25 cellular contexts compared by ENCODE assay signal in the genomic region with DNA sequence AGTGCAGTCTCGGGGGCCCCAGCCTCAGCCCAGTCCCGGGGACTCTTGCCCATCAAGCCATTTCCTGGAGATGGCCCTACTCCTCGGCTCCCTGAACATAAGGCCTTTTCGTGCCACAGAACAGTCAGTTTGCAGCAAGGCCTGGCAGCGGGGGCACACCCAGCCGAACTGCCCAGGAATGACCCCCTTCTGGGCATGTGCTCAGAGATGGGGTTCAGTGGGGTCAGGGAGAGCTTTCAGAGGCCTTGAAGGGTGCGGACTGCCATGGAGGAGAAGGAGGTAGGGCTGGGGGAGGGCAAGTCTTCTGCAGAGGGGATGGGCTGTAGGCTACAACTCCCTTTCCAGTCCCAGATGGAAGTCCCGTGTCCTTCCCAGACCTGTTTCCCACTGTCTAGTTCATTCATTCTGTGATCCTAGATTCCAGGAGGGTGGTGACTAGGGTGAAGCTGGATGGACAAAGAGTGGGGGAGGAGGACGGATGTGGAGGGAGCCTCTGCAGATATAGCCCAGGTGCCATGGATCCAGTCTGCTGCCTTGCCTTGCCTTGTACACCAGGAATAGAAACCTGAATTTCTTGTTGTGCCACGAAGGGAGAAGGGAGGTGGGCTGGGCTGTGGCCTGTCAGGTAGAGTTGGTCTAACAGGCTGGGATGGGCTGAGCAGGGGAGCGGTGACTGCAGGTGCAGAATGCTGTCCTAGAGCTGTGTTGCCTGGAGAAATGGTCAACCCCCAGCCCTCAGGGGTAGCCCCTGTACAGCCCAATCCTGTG. TPM values are rescaled to one million over a fixed set of nuclear protein-coding genes. Genes with fewer than 3 reads are reported as not detected.
DNase-seq lines count a peak whose midpoint lies in the region; ATAC-seq, FAIRE-seq and TF ChIP-seq lines count a peak whose summit lies in the region.
"Had no signal": no experiment of that assay in that cellular context is flagged by ENCODE, and none has a peak within 500 bp of the region (broad histone marks: within the 10 kb centered on the region; RNA-seq: fewer than 3 reads in every experiment).

No MANE protein-coding gene starts in this region.

- H3K4me1 ChIP-seq in liver (ENCODE audit: control insufficient read depth in 4 of 4, insufficient read depth in 4 of 4, low read length in 3 of 4) (peaks cover 23 to 76% (median 62%) of the 10 kb centered on the region in 4 donors), HepG2 (ENCODE audit: insufficient read depth, low read length) (peaks cover 39% of the 10 kb centered on the region), esophagus squamous epithelium (peaks cover 11 to 64% (median 15%) of the 10 kb centered on the region in 3 donors), pancreas (peaks cover 0 to 38% (median 28%) of the 10 kb centered on the region in 3 donors), neural progenitor cell (no peaks in the 10 kb centered on the region)
- H3K4me1 ChIP-seq in effector memory CD4-positive, alpha-beta T cell (ENCODE audit: control insufficient read depth, insufficient read depth, low read length, poor library complexity, severe bottlenecking): peaks cover 3% of the 10 kb centered on the region

- 74% methylated on average over 11 of the region's 11 CpGs for WGBS in liver
- WGBS in HepG2 (ENCODE audit: low lambda C conversion rate): 51% methylated on average over 6 of the region's 11 CpGs
- 57 to 64% methylated on average over 7 to 8 of the region's 11 CpGs for WGBS in esophagus squamous epithelium, 2 donors
- WGBS in pancreas, 2 donors: 68 to 69% methylated on average over 11 of the region's 11 CpGs

- H3K36me3 ChIP-seq in liver (ENCODE audit: control insufficient read depth in 4 of 4, insufficient read depth in 3 of 4, low read depth in 1 of 4, low read length in 3 of 4) (peaks cover 0 to 1% (median under 1%) of the 10 kb centered on the region in 4 donors), HepG2 (replicated peaks in 1 of 2; ENCODE audit: control insufficient read depth in 1 of 2, insufficient read depth in 2 of 2, low read length in 2 of 2) (no peaks in the 10 kb centered on the region), esophagus squamous epithelium (peaks cover 0 to 5% (median 0%) of the 10 kb centered on the region in 3 donors), pancreas (no peaks in the 10 kb centered on the region), neural progenitor cell (no peaks in the 10 kb centered on the region)
- no peaks in the 10 kb centered on the region for H3K36me3 ChIP-seq in effector memory CD4-positive, alpha-beta T cell (ENCODE audit: control insufficient read depth, insufficient read depth, low read length)

- no peaks in the 10 kb centered on the region for H3K27me3 ChIP-seq in liver (ENCODE audit: control insufficient read depth in 4 of 4, insufficient read depth in 4 of 4, low read length in 3 of 4)
- no peaks in the 10 kb centered on the region; a peak in 2 of 5 replicates for H3K27me3 ChIP-seq in HepG2 (ENCODE audit: control insufficient read depth in 1 of 2, insufficient read depth in 2 of 2, low read length in 2 of 2)
- no peaks in the 10 kb centered on the region for H3K27me3 ChIP-seq in esophagus squamous epithelium
- H3K27me3 ChIP-seq in pancreas: no peaks in the 10 kb centered on the region
- no peaks in the 10 kb centered on the region for H3K27me3 ChIP-seq in neural progenitor cell
- H3K27me3 ChIP-seq in effector memory CD4-positive, alpha-beta T cell (replicated peaks; ENCODE audit: control insufficient read depth, insufficient read depth, low read length, poor library complexity, severe bottlenecking): no peaks in the 10 kb centered on the region

- peaks cover 6% of the 10 kb centered on the region for H3K4me1 Mint-ChIP-seq in neural progenitor cell

- BruUV-seq in HepG2 (replicated peaks; lab: Mats Ljungman, UMichigan): no TSS peak

- H3K4me2 ChIP-seq in HepG2 (ENCODE audit: low read depth, low read length) (no peak overlapping the region), neural progenitor cell (no peak overlapping the region)
- H3K4me2 ChIP-seq: KMS-11 had no signal

- TF ChIP-seq CTCF in liver (IDR thresholded peaks at IDR 0.05; ENCODE audit: low read depth, low read length, missing input control) (no peak), HepG2 (CRISPR knock-in tag; IDR thresholded peaks at IDR 0.05) (no peak), esophagus squamous epithelium (IDR thresholded peaks at IDR 0.05) (no peak), pancreas (IDR thresholded peaks at IDR 0.05) (no peak), neural progenitor cell (IDR thresholded peaks at IDR 0.05) (no peak)

- TF ChIP-seq POLR2A in HepG2 (IDR thresholded peaks at IDR 0.05; ENCODE audit: insufficient read depth in 1 of 2, low read depth in 2 of 2, low read length in 2 of 2) (no peak), esophagus squamous epithelium (IDR thresholded peaks at IDR 0.05) (no peak)

- no peaks in the 10 kb centered on the region for H3K9me3 Mint-ChIP-seq in neural progenitor cell
- H3K9me3 Mint-ChIP-seq: naive B cell, WTC11 had no signal

- POLR2A ChIA-PET in HepG2 (lab: Yijun Ruan, JAX): no interaction called here

- H3K4me3 ChIP-seq in liver (ENCODE audit: low read depth in 1 of 3, low read length in 3 of 3): no peak overlapping the region
- H3K4me3 ChIP-seq in HepG2 (replicated peaks in 1 of 3; ENCODE audit: insufficient read depth in 1 of 3, low read depth in 2 of 3, low read length in 3 of 3): no peak overlapping the region
- H3K4me3 ChIP-seq in esophagus squamous epithelium: no peak overlapping the region
- H3K4me3 ChIP-seq in pancreas: no peak overlapping the region
- no peak overlapping the region for H3K4me3 ChIP-seq in neural progenitor cell
- H3K4me3 ChIP-seq in effector memory CD4-positive, alpha-beta T cell (ENCODE audit: insufficient read depth, low read depth, low read length, poor library complexity, severe bottlenecking): no peak overlapping the region
- H3K4me3 ChIP-seq: GM12878 had no signal

- H2AFZ ChIP-seq in HepG2 (ENCODE audit: low read length) (no peak overlapping the region), neural progenitor cell (replicated peaks) (no peak overlapping the region)

- H3F3A ChIP-seq in neural progenitor cell (ENCODE audit: low read depth): no peaks in the 10 kb centered on the region

- H3K27ac Mint-ChIP-seq in neural progenitor cell: no peak overlapping the region
- H3K27ac Mint-ChIP-seq: naive B cell, WTC11 had no signal

- in situ Hi-C loops in HepG2 (cut with HindIII; ENCODE audit: extremely low pct_ligation_motif_present, low pct_unique_long_range_greater_than_20kb): no loop called here

- H3K27me3 Mint-ChIP-seq in neural progenitor cell (ENCODE audit: insufficient read depth, low read depth): peaks cover 3% of the 10 kb centered on the region

- no peaks in the 10 kb centered on the region for H3K36me3 Mint-ChIP-seq in neural progenitor cell
- H3K36me3 Mint-ChIP-seq: naive B cell, WTC11 had no signal

- H3K27ac ChIP-seq in liver (ENCODE audit: low read depth in 1 of 2, low read length in 2 of 2) (peak overlapping the region; percentile 14 to 76), HepG2 (ENCODE audit: extremely low read length, insufficient read depth, low read length) (no peak overlapping the region), esophagus squamous epithelium (peak overlapping the region; percentile 0 to 69 (median 12)), pancreas (no peak overlapping the region), neural progenitor cell (no peak overlapping the region)
- H3K27ac ChIP-seq in effector memory CD4-positive, alpha-beta T cell (ENCODE audit: insufficient read depth, low read length, poor library complexity, severe bottlenecking): no peak overlapping the region
- H3K27ac ChIP-seq: KMS-11 had no signal

- intact Hi-C loops in HepG2 (cut with micrococcal nuclease; ENCODE audit: unreplicated experiment): no loop called here
- intact Hi-C loops in esophagus squamous epithelium (cut with DNase I): no loop called here
- intact Hi-C loops in pancreas (cut with DNase I): loop anchor here in 1 of 3 donors (5.0 kb wide), 1 partner anchor 36 kb away; no protein-coding TSS in a partner anchor

- H3K9ac ChIP-seq in liver (ENCODE audit: low read depth in 1 of 2, low read length in 2 of 2) (no peak overlapping the region), HepG2 (ENCODE audit: insufficient read depth, low read depth, low read length) (no peak overlapping the region), neural progenitor cell (no peak overlapping the region)
- H3K9ac ChIP-seq: KMS-11 had no signal

- DNase-seq in HepG2 (ENCODE audit: low spot score) (no peak), esophagus squamous epithelium (lab: John Stamatoyannopoulos, UW) (no peak), pancreas (peak in 3 of 6 donors; percentile 34 to 54 (median 41)), neural progenitor cell (ENCODE audit: low spot score) (no peak), T-helper 1 cell (no peak)
- DNase-seq in effector memory CD4-positive, alpha-beta T cell: no peak
- DNase-seq: activated effector memory CD4-positive, alpha-beta T cell treated with anti-CD3 and anti-CD28 coated beads, Interleukin-2, amount 50 U/mL, for 16 hours; cortex of kidney; erythroblast; naive B cell; NCI-H1436; NCI-H446 treated with DMSO at 0.1 percent for 48 hours; OCI-M1; retina; stimulated activated CD4-positive, alpha-beta T cell treated with anti-CD3 and anti-CD28 coated beads, Interleukin-4, amount 100 ng/mL, for 1 hour; stimulated activated CD8-positive, alpha-beta memory T cell treated with anti-CD3 and anti-CD28 coated beads, Interleukin-4, amount 100 ng/mL, for 48 hours; SW 1271 had no signal

- CTCF ChIA-PET in HepG2 (lab: Yijun Ruan, JAX; ENCODE audit: low intra/inter-chr PET ratio, low total read pairs): interaction anchor here (4.2 kb wide), 1 partner anchor 41 kb away, joined by 85 read pairs; no protein-coding TSS in a partner anchor

- H4K20me1 ChIP-seq in HepG2 (ENCODE audit: insufficient read depth, low read length) (no peaks in the 10 kb centered on the region), neural progenitor cell (ENCODE audit: low read depth) (peaks cover 2% of the 10 kb centered on the region)

- FAIRE-seq in HepG2 (lab: Jason Lieb, UNC): no peak
- no peak for FAIRE-seq in pancreas (lab: Jason Lieb, UNC)
- FAIRE-seq: GM12878, H1, keratinocyte had no signal

- no peak overlapping the region for H3K4me3 Mint-ChIP-seq in neural progenitor cell
- H3K4me3 Mint-ChIP-seq: naive B cell, WTC11 had no signal

- no peaks in the 10 kb centered on the region for H3K9me3 ChIP-seq in liver (ENCODE audit: control insufficient read depth in 4 of 4, low read length in 3 of 4)
- H3K9me3 ChIP-seq in HepG2 (ENCODE audit: low read length): no peaks in the 10 kb centered on the region
- H3K9me3 ChIP-seq in esophagus squamous epithelium: no peaks in the 10 kb centered on the region
- H3K9me3 ChIP-seq in pancreas: no peaks in the 10 kb centered on the region
- H3K9me3 ChIP-seq in neural progenitor cell (ENCODE audit: low read depth): no peaks in the 10 kb centered on the region
- H3K9me3 ChIP-seq in effector memory CD4-positive, alpha-beta T cell (ENCODE audit: control insufficient read depth, low read length): no peaks in the 10 kb centered on the region

- H3K79me2 ChIP-seq in HepG2 (ENCODE audit: insufficient read depth, low read length): no peaks in the 10 kb centered on the region
- H3K79me2 ChIP-seq in neural progenitor cell (ENCODE audit: low read depth): no peaks in the 10 kb centered on the region

- no peak for ATAC-seq in HepG2
- peak in 3 of 4 donors; percentile 15 to 53 (median 48) for ATAC-seq in pancreas
- no peak for ATAC-seq in GM21825 (IDR thresholded peaks at IDR 0.05; ENCODE audit: unreplicated experiment)
- ATAC-seq: GM12878, WTC11 had no signal

- TF ChIP-seq EP300 in HepG2 (IDR thresholded peaks at IDR 0.05; ENCODE audit: low read depth in 2 of 2, low read length in 2 of 2): no peak
- no peak for TF ChIP-seq EP300 in HepG2 (CRISPR knock-in tag; IDR thresholded peaks at IDR 0.05; ENCODE audit: borderline replicate concordance)

- TF ChIP-seq RAD21 in liver (IDR thresholded peaks at IDR 0.05): no peak
- TF ChIP-seq RAD21 in HepG2 (CRISPR knock-in tag; IDR thresholded peaks at IDR 0.05): no peak

RNA-seq across cellular contexts. Expression of a gene that starts 14.2 kb away (rescaled TPM):
- under 1 TPM; 0.65 to 0.75 TPM for total RNA-seq in liver
- under 1 TPM in 1 of 2 donors, not detected in 1; 0.24 TPM for polyA plus RNA-seq in liver
- not detected in 2 replicates for total RNA-seq in HepG2 (2016; rRNA removed; fragmentation: Illumina TruSeq; extraction: Trizol)
- total RNA-seq in HepG2 (2016; cell fraction: cytosol; rRNA removed; fragmentation: Illumina TruSeq; extraction: Trizol; ENCODE audit: low read depth): not detected in 2 replicates
- not detected in 2 replicates for total RNA-seq in HepG2 (2016; cell fraction: insoluble cytoplasmic fraction; rRNA removed; fragmentation: Illumina TruSeq; extraction: Trizol)
- total RNA-seq in HepG2 (2016; cell fraction: membrane; rRNA removed; fragmentation: Illumina TruSeq; extraction: Trizol): not detected in 2 replicates
- total RNA-seq in HepG2 (2016; cell fraction: nucleus; rRNA removed; fragmentation: Illumina TruSeq; extraction: Trizol): not detected in 2 replicates
- polyA plus RNA-seq in HepG2 (2011; rRNA removed): not detected in 2 replicates
- polyA plus RNA-seq in HepG2 (2011; cell fraction: cytosol; rRNA removed): not detected in 2 replicates
- 1.9 TPM in 1 of 2 replicates, not detected in the other for polyA plus RNA-seq in HepG2 (2011; cell fraction: nucleus; rRNA removed)
- not detected in 2 replicates for polyA plus RNA-seq in HepG2 (2012)
- polyA plus RNA-seq in HepG2 (2016; cell fraction: cytosol; fragmentation: Illumina TruSeq; extraction: Trizol; ENCODE audit: low read depth): not detected in 2 replicates
- not detected in 2 replicates for polyA plus RNA-seq in HepG2 (2016; cell fraction: insoluble cytoplasmic fraction; fragmentation: Illumina TruSeq; extraction: Trizol; ENCODE audit: low read depth)
- not detected in 2 replicates for polyA plus RNA-seq in HepG2 (2016; cell fraction: membrane; fragmentation: Illumina TruSeq; extraction: Trizol; ENCODE audit: low read depth)
- polyA plus RNA-seq in HepG2 (2016; cell fraction: nucleus; fragmentation: Illumina TruSeq; extraction: Trizol; ENCODE audit: insufficient read depth, low read depth): not detected in 2 replicates
- polyA minus RNA-seq in HepG2 (2011; rRNA and poly(A)+ RNA removed; ENCODE audit: low replicate concordance): not detected in 2 replicates
- polyA minus RNA-seq in HepG2 (2011; cell fraction: cytosol; rRNA and poly(A)+ RNA removed): not detected in 2 replicates
- polyA minus RNA-seq in HepG2 (2011; cell fraction: nucleus; rRNA and poly(A)+ RNA removed): not detected in 2 replicates
- 1 to 10 TPM in 1 of 4 donors, not detected in 3; 1.1 TPM for total RNA-seq in esophagus squamous epithelium
- under 1 TPM in 2 of 6 donors, not detected in 4; 0.69 to 0.78 TPM for total RNA-seq in pancreas
- under 1 TPM in 1 of 2 donors, not detected in 1; 0.61 TPM for polyA plus RNA-seq in pancreas
- not detected in 2 replicates for total RNA-seq in neural progenitor cell (ENCODE audit: low replicate concordance)
- total RNA-seq: GM12878, H1, WTC11 had no signal
- polyA plus RNA-seq: GM12878, H1, keratinocyte, thymus had no signal

RNA-seq across cellular contexts. Expression of a gene that starts 21.6 kb away (rescaled TPM):
- total RNA-seq in liver (10 to 100 TPM in 1 of 2 donors, 1 to 10 TPM in 1; 6.5 to 25.8 TPM), HepG2 (2016; rRNA removed; fragmentation: Illumina TruSeq; extraction: Trizol) (0.22 and 0.27 TPM in 2 replicates), esophagus squamous epithelium (10 to 100 TPM in 3 of 4 donors, 1 to 10 TPM in 1; 9.3 to 63.2 (median 13.5) TPM), pancreas (10 to 100 TPM in 2 of 6 donors, 1 to 10 TPM in 4; 3.3 to 11.0 (median 7.3) TPM), neural progenitor cell (ENCODE audit: low replicate concordance) (7.4 and 9.6 TPM in 2 replicates)
- polyA plus RNA-seq in liver (10 to 100 TPM; 18.1 to 18.3 TPM), HepG2 (2011; rRNA removed) (1.2 and 2.1 TPM in 2 replicates), pancreas (1 to 10 TPM; 3.7 to 4.0 TPM)
- 0.09 TPM in 1 of 2 replicates, not detected in the other for total RNA-seq in HepG2 (2016; cell fraction: cytosol; rRNA removed; fragmentation: Illumina TruSeq; extraction: Trizol; ENCODE audit: low read depth)
- total RNA-seq in HepG2 (2016; cell fraction: insoluble cytoplasmic fraction; rRNA removed; fragmentation: Illumina TruSeq; extraction: Trizol): 0.27 and 0.28 TPM in 2 replicates
- total RNA-seq in HepG2 (2016; cell fraction: membrane; rRNA removed; fragmentation: Illumina TruSeq; extraction: Trizol): 0.28 and 0.34 TPM in 2 replicates
- 0.66 and 0.75 TPM in 2 replicates for total RNA-seq in HepG2 (2016; cell fraction: nucleus; rRNA removed; fragmentation: Illumina TruSeq; extraction: Trizol)
- polyA plus RNA-seq in HepG2 (2011; cell fraction: cytosol; rRNA removed): 0.95 and 1.0 TPM in 2 replicates
- polyA plus RNA-seq in HepG2 (2011; cell fraction: nucleus; rRNA removed): 3.7 and 6.7 TPM in 2 replicates
- polyA plus RNA-seq in HepG2 (2012): 0.94 and 2.0 TPM in 2 replicates
- 0.19 and 0.23 TPM in 2 replicates for polyA plus RNA-seq in HepG2 (2016; cell fraction: cytosol; fragmentation: Illumina TruSeq; extraction: Trizol; ENCODE audit: low read depth)
- 0.93 and 1.1 TPM in 2 replicates for polyA plus RNA-seq in HepG2 (2016; cell fraction: insoluble cytoplasmic fraction; fragmentation: Illumina TruSeq; extraction: Trizol; ENCODE audit: low read depth)
- 0.37 and 0.48 TPM in 2 replicates for polyA plus RNA-seq in HepG2 (2016; cell fraction: membrane; fragmentation: Illumina TruSeq; extraction: Trizol; ENCODE audit: low read depth)
- 0.68 and 0.85 TPM in 2 replicates for polyA plus RNA-seq in HepG2 (2016; cell fraction: nucleus; fragmentation: Illumina TruSeq; extraction: Trizol; ENCODE audit: insufficient read depth, low read depth)
- polyA minus RNA-seq in HepG2 (2011; rRNA and poly(A)+ RNA removed; ENCODE audit: low replicate concordance): 0.49 and 2.0 TPM in 2 replicates
- polyA minus RNA-seq in HepG2 (2011; cell fraction: cytosol; rRNA and poly(A)+ RNA removed): 0.88 and 0.99 TPM in 2 replicates
- polyA minus RNA-seq in HepG2 (2011; cell fraction: nucleus; rRNA and poly(A)+ RNA removed): 1.0 and 1.7 TPM in 2 replicates

RNA-seq across cellular contexts. Expression of a gene that starts 39.6 kb away (rescaled TPM):
- total RNA-seq in liver: 10 to 100 TPM in 1 of 2 donors, 1 to 10 TPM in 1; 7.3 to 33.6 TPM
- 10 to 100 TPM in 1 of 2 donors, 1 to 10 TPM in 1; 8.3 to 14.3 TPM for polyA plus RNA-seq in liver
- 3.6 and 7.5 TPM in 2 replicates for total RNA-seq in HepG2 (2016; rRNA removed; fragmentation: Illumina TruSeq; extraction: Trizol)
- total RNA-seq in HepG2 (2016; cell fraction: cytosol; rRNA removed; fragmentation: Illumina TruSeq; extraction: Trizol; ENCODE audit: low read depth): 2.3 and 3.1 TPM in 2 replicates
- total RNA-seq in HepG2 (2016; cell fraction: insoluble cytoplasmic fraction; rRNA removed; fragmentation: Illumina TruSeq; extraction: Trizol): 3.4 and 8.0 TPM in 2 replicates
- total RNA-seq in HepG2 (2016; cell fraction: membrane; rRNA removed; fragmentation: Illumina TruSeq; extraction: Trizol): 1.8 and 1.9 TPM in 2 replicates
- 10.5 and 15.0 TPM in 2 replicates for total RNA-seq in HepG2 (2016; cell fraction: nucleus; rRNA removed; fragmentation: Illumina TruSeq; extraction: Trizol)
- polyA plus RNA-seq in HepG2 (2011; rRNA removed): 8.1 and 10.0 TPM in 2 replicates
- polyA plus RNA-seq in HepG2 (2011; cell fraction: cytosol; rRNA removed): 3.1 and 3.5 TPM in 2 replicates
- 71.3 and 112 TPM in 2 replicates for polyA plus RNA-seq in HepG2 (2011; cell fraction: nucleus; rRNA removed)
- 5.5 and 8.4 TPM in 2 replicates for polyA plus RNA-seq in HepG2 (2012)
- 0.23 and 0.45 TPM in 2 replicates for polyA plus RNA-seq in HepG2 (2016; cell fraction: cytosol; fragmentation: Illumina TruSeq; extraction: Trizol; ENCODE audit: low read depth)
- polyA plus RNA-seq in HepG2 (2016; cell fraction: insoluble cytoplasmic fraction; fragmentation: Illumina TruSeq; extraction: Trizol; ENCODE audit: low read depth): 3.0 and 3.3 TPM in 2 replicates
- 0.84 and 0.94 TPM in 2 replicates for polyA plus RNA-seq in HepG2 (2016; cell fraction: membrane; fragmentation: Illumina TruSeq; extraction: Trizol; ENCODE audit: low read depth)
- polyA plus RNA-seq in HepG2 (2016; cell fraction: nucleus; fragmentation: Illumina TruSeq; extraction: Trizol; ENCODE audit: insufficient read depth, low read depth): 37.9 and 40.7 TPM in 2 replicates
- 0.16 and 9.9 TPM in 2 replicates for polyA minus RNA-seq in HepG2 (2011; rRNA and poly(A)+ RNA removed; ENCODE audit: low replicate concordance)
- 3.9 and 4.2 TPM in 2 replicates for polyA minus RNA-seq in HepG2 (2011; cell fraction: cytosol; rRNA and poly(A)+ RNA removed)
- 17.3 and 17.4 TPM in 2 replicates for polyA minus RNA-seq in HepG2 (2011; cell fraction: nucleus; rRNA and poly(A)+ RNA removed)
- total RNA-seq in esophagus squamous epithelium: 1 to 10 TPM in 2 of 4 donors, under 1 TPM in 2; 0.15 to 4.0 (median 1.2) TPM
- 1 to 10 TPM; 3.8 to 9.7 (median 7.0) TPM for total RNA-seq in pancreas
- 10 to 100 TPM in 1 of 2 donors, 1 to 10 TPM in 1; 6.8 to 13.3 TPM for polyA plus RNA-seq in pancreas
- 0.97 and 2.7 TPM in 2 replicates for total RNA-seq in neural progenitor cell (ENCODE audit: low replicate concordance)

RNA-seq across cellular contexts. Expression of a gene that starts 54.2 kb away (rescaled TPM):
- total RNA-seq in liver: not detected
- not detected for polyA plus RNA-seq in liver
- not detected in 2 replicates for total RNA-seq in HepG2 (2016; rRNA removed; fragmentation: Illumina TruSeq; extraction: Trizol)
- not detected in 2 replicates for total RNA-seq in HepG2 (2016; cell fraction: cytosol; rRNA removed; fragmentation: Illumina TruSeq; extraction: Trizol; ENCODE audit: low read depth)
- total RNA-seq in HepG2 (2016; cell fraction: insoluble cytoplasmic fraction; rRNA removed; fragmentation: Illumina TruSeq; extraction: Trizol): not detected in 2 replicates
- total RNA-seq in HepG2 (2016; cell fraction: membrane; rRNA removed; fragmentation: Illumina TruSeq; extraction: Trizol): not detected in 2 replicates
- total RNA-seq in HepG2 (2016; cell fraction: nucleus; rRNA removed; fragmentation: Illumina TruSeq; extraction: Trizol): not detected in 2 replicates
- not detected in 2 replicates for polyA plus RNA-seq in HepG2 (2011; rRNA removed)
- not detected in 2 replicates for polyA plus RNA-seq in HepG2 (2011; cell fraction: cytosol; rRNA removed)
- not detected in 2 replicates for polyA plus RNA-seq in HepG2 (2011; cell fraction: nucleus; rRNA removed)
- polyA plus RNA-seq in HepG2 (2012): not detected in 2 replicates
- not detected in 2 replicates for polyA plus RNA-seq in HepG2 (2016; cell fraction: cytosol; fragmentation: Illumina TruSeq; extraction: Trizol; ENCODE audit: low read depth)
- not detected in 2 replicates for polyA plus RNA-seq in HepG2 (2016; cell fraction: insoluble cytoplasmic fraction; fragmentation: Illumina TruSeq; extraction: Trizol; ENCODE audit: low read depth)
- polyA plus RNA-seq in HepG2 (2016; cell fraction: membrane; fragmentation: Illumina TruSeq; extraction: Trizol; ENCODE audit: low read depth): not detected in 2 replicates
- polyA plus RNA-seq in HepG2 (2016; cell fraction: nucleus; fragmentation: Illumina TruSeq; extraction: Trizol; ENCODE audit: insufficient read depth, low read depth): not detected in 2 replicates
- polyA minus RNA-seq in HepG2 (2011; rRNA and poly(A)+ RNA removed; ENCODE audit: low replicate concordance): not detected in 2 replicates
- not detected in 2 replicates for polyA minus RNA-seq in HepG2 (2011; cell fraction: cytosol; rRNA and poly(A)+ RNA removed)
- not detected in 2 replicates for polyA minus RNA-seq in HepG2 (2011; cell fraction: nucleus; rRNA and poly(A)+ RNA removed)
- 1 to 10 TPM; 1.7 to 9.3 (median 7.6) TPM for total RNA-seq in esophagus squamous epithelium
- total RNA-seq in pancreas: under 1 TPM in 1 of 6 donors, not detected in 5; 0.85 TPM
- polyA plus RNA-seq in pancreas: not detected
- total RNA-seq in neural progenitor cell (ENCODE audit: low replicate concordance): not detected in 2 replicates
- total RNA-seq: GM12878, H1 had no signal
- polyA plus RNA-seq: GM12878, keratinocyte, thymus had no signal

Comparison
In these comparisons a context has a peak if more than half of its experiments do, and no peak if none do; other contexts are left out.
1. H3K27ac ChIP-seq: peak in liver (2 of 2) and esophagus squamous epithelium (4 of 4); none in HepG2 (single experiment), pancreas (0 of 4), neural progenitor cell (single experiment) and effector memory CD4-positive, alpha-beta T cell (single experiment).
2. ATAC-seq: peak in pancreas (3 of 4); none in HepG2 (single experiment) and GM21825 (single experiment).